Comparison of ENCODE assay signal across 7 cellular contexts in genomic region chr19:56119585-56119978, GRCh38. TPM values are rescaled to one million over a fixed set of nuclear protein-coding genes. Genes with fewer than 3 reads are reported as not detected.
DNase-seq lines count a peak whose midpoint lies in the region; ATAC-seq and TF ChIP-seq lines count a peak whose summit lies in the region.

No MANE protein-coding gene starts in this region.

- peak overlapping the region; percentile 65 for H3K27ac Mint-ChIP-seq in T-helper 17 cell

- WGBS in sigmoid colon, 2 donors: 13 to 47% methylated on average over 15 of the region's 15 CpGs

- peak overlapping the region; percentile 90 for H3K4me3 Mint-ChIP-seq in T-helper 17 cell

- H3K27me3 Mint-ChIP-seq in T-helper 17 cell: no peaks in the 10 kb centered on the region

- H3K9me3 ChIP-seq in HAP-1 (no peaks in the 10 kb centered on the region), T-helper 17 cell (ENCODE audit: control insufficient read depth, low read length, poor library complexity, severe bottlenecking) (no peaks in the 10 kb centered on the region), sigmoid colon (no peaks in the 10 kb centered on the region)

- peak overlapping the region; percentile 95 to 98 (median 96) for H3K27ac ChIP-seq in sigmoid colon

- no peak for TF ChIP-seq EP300 in sigmoid colon (IDR thresholded peaks at IDR 0.05)

- ATAC-seq in T-helper 17 cell (no peak), HG03442 (IDR thresholded peaks at IDR 0.05; ENCODE audit: unreplicated experiment) (no peak)

- no peaks in the 10 kb centered on the region for H3K36me3 Mint-ChIP-seq in T-helper 17 cell (ENCODE audit: low read depth)

- TF ChIP-seq CTCF in fibroblast of the aortic adventitia (IDR thresholded peaks at IDR 0.05; ENCODE audit: insufficient read depth, low read length) (no peak), sigmoid colon (IDR thresholded peaks at IDR 0.05) (no peak)

- TF ChIP-seq POLR2A in sigmoid colon (IDR thresholded peaks at IDR 0.05): no peak

- H3K4me1 ChIP-seq in HAP-1 (peaks cover 4% of the 10 kb centered on the region; the same call in 1 of the 2 replicates), sigmoid colon (peaks cover 0 to 48% (median 41%) of the 10 kb centered on the region in 4 donors)

- H3K4me1 Mint-ChIP-seq in T-helper 17 cell: peaks cover 30% of the 10 kb centered on the region

- H3K36me3 ChIP-seq in HAP-1 (replicated peaks) (peaks cover 4% of the 10 kb centered on the region; the same call in 1 of the 2 replicates), sigmoid colon (peaks cover 0 to 5% (median 0%) of the 10 kb centered on the region in 4 donors)

- peak in 1 of 2 experiments; percentile 31 for DNase-seq in HAP-1 (ENCODE audit: low spot score in 2 of 2)
- DNase-seq in T-helper 17 cell: no peak
- DNase-seq in fibroblast of the aortic adventitia (ENCODE audit: low read depth): peak; percentile 52
- no peak for DNase-seq in sigmoid colon
- DNase-seq in effector CD4-positive, alpha-beta T cell: no peak
- no peak for DNase-seq in NCI-H748 (lab: John Stamatoyannopoulos, UW; ENCODE audit: unreplicated experiment)

- no peaks in the 10 kb centered on the region for H3K27me3 ChIP-seq in HAP-1 (ENCODE audit: low read depth)
- H3K27me3 ChIP-seq in sigmoid colon: no peaks in the 10 kb centered on the region

- H3K4me3 ChIP-seq in HAP-1 (peak overlapping the region; percentile 93), fibroblast of the aortic adventitia (ENCODE audit: low read depth, low read length) (peak overlapping the region; percentile 76), sigmoid colon (peak overlapping the region; percentile 92 to 95 (median 93))

- in situ Hi-C loops in HAP-1 (cut with MboI; ENCODE audit: low sequenced_read_pairs): no loop called here

- intact Hi-C loops in sigmoid colon (cut with DNase I): no loop called here

RNA-seq across cellular contexts. Expression of gene ZNF787, which starts 1.5 kb away (rescaled TPM):
- total RNA-seq in T-helper 17 cell (10 to 100 TPM; 17.2 to 22.2 TPM), fibroblast of the aortic adventitia (ENCODE audit: low replicate concordance) (8.5 and 15.9 TPM in 2 replicates), sigmoid colon (10 to 100 TPM; 11.0 to 14.1 (median 12.1) TPM)
- 10 to 100 TPM; 25.2 to 38.3 (median 26.1) TPM for polyA plus RNA-seq in sigmoid colon

RNA-seq across cellular contexts. Expression of gene ZNF444, which starts 21.5 kb away (rescaled TPM):
- total RNA-seq in T-helper 17 cell (10 to 100 TPM; 12.3 to 16.7 TPM), fibroblast of the aortic adventitia (ENCODE audit: low replicate concordance) (12.9 and 19.5 TPM in 2 replicates), sigmoid colon (10 to 100 TPM; 25.3 to 57.4 (median 34.1) TPM)
- polyA plus RNA-seq in sigmoid colon: 10 to 100 TPM; 11.4 to 27.9 (median 14.3) TPM

RNA-seq across cellular contexts. Expression of gene GALP, which starts 56.2 kb away (rescaled TPM):
- total RNA-seq in T-helper 17 cell (not detected), fibroblast of the aortic adventitia (ENCODE audit: low replicate concordance) (not detected in 2 replicates), sigmoid colon (not detected)
- polyA plus RNA-seq in sigmoid colon: not detected
